8 cellular contexts compared by ENCODE assay signal in genomic region chr3:42501681-42502428, GRCh38. TPM values are rescaled to one million over a fixed set of nuclear protein-coding genes. Genes with fewer than 3 reads are reported as not detected.
DNase-seq lines count a peak whose midpoint lies in the region; ATAC-seq and TF ChIP-seq lines count a peak whose summit lies in the region.

No MANE protein-coding gene starts in this region.

- intact Hi-C loops in left colon (cut with DNase I, micrococcal nuclease): no loop called here

- H3K4me1 Mint-ChIP-seq in WTC11: peaks cover 41% of the 10 kb centered on the region

- H3K27me3 Mint-ChIP-seq in WTC11 (ENCODE audit: low read depth): peaks cover 68% of the 10 kb centered on the region

- no peak for TF ChIP-seq CTCF in WTC11 (IDR thresholded peaks at IDR 0.05)

- H3K36me3 Mint-ChIP-seq in WTC11: no peaks in the 10 kb centered on the region

- ATAC-seq in GM19035 (IDR thresholded peaks at IDR 0.05; ENCODE audit: unreplicated experiment) (peak; percentile 34), WTC11 (peak; percentile 3), left colon (peak; percentile 58)

- POLR2A ChIA-PET in WTC11 (lab: Charles Lee): interaction anchor here (0.7 to 2.1 kb wide), 7 partner anchors 12 to 329 kb away, joined by 3 to 9 read pairs (median 3); no protein-coding TSS in a partner anchor

- no peak overlapping the region for H3K27ac Mint-ChIP-seq in WTC11

- peak overlapping the region; percentile 88 for H3K4me3 Mint-ChIP-seq in WTC11

- CTCF ChIA-PET in WTC11 (lab: Charles Lee): interaction anchor here (0.5 to 4.2 kb wide), 28 partner anchors 9 to 550 kb away, joined by 3 to 42 read pairs (median 5); no protein-coding TSS in a partner anchor

- H3K9me3 Mint-ChIP-seq in WTC11: no peaks in the 10 kb centered on the region

- DNase-seq in AG08395 (ENCODE audit: low spot score) (peak; percentile 27), HuH-7.5 (ENCODE audit: low spot score) (peak; percentile 78), WTC11 (ENCODE audit: low spot score) (peak; percentile 53), left colon (peak; percentile 74 to 85), SHP77 (lab: John Stamatoyannopoulos, UW) (no peak)
- DNase-seq in central memory CD4-positive, alpha-beta T cell: peak; percentile 57
- peak; percentile 68 to 70 for DNase-seq in stimulated activated CD4-positive, alpha-beta T cell treated with anti-CD3 and anti-CD28 coated beads, Interleukin-2, amount 100 ng/mL, for 24 hours

TF ChIP-seq in WTC11, 78 proteins besides CTCF, POLR2A, EP300 and RAD21:
- no peak for TF ChIP-seq AFF4 (CRISPR knock-in tag; IDR thresholded peaks at IDR 0.05; ENCODE audit: borderline replicate concordance)
- no peak for TF ChIP-seq CBFB (CRISPR knock-in tag; IDR thresholded peaks at IDR 0.05; ENCODE audit: low read depth)
- TF ChIP-seq SP1 (CRISPR knock-in tag; conservative IDR thresholded peaks at IDR 0.05): no peak
- TF ChIP-seq, protein P1, sequence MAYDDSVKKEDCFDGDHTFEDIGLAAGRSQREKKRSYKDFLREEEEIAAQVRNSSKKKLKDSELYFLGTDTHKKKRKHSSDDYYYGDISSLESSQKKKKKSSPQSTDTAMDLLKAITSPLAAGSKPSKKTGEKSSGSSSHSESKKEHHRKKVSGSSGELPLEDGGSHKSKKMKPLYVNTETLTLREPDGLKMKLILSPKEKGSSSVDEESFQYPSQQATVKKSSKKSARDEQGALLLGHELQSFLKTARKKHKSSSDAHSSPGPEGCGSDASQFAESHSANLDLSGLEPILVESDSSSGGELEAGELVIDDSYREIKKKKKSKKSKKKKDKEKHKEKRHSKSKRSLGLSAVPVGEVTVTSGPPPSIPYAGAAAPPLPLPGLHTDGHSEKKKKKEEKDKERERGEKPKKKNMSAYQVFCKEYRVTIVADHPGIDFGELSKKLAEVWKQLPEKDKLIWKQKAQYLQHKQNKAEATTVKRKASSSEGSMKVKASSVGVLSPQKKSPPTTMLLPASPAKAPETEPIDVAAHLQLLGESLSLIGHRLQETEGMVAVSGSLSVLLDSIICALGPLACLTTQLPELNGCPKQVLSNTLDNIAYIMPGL (CRISPR knock-in tag; IDR thresholded peaks at IDR 0.05): peak; percentile 81; the same call in 1 of the 2 replicates
- TF ChIP-seq, protein P2, sequence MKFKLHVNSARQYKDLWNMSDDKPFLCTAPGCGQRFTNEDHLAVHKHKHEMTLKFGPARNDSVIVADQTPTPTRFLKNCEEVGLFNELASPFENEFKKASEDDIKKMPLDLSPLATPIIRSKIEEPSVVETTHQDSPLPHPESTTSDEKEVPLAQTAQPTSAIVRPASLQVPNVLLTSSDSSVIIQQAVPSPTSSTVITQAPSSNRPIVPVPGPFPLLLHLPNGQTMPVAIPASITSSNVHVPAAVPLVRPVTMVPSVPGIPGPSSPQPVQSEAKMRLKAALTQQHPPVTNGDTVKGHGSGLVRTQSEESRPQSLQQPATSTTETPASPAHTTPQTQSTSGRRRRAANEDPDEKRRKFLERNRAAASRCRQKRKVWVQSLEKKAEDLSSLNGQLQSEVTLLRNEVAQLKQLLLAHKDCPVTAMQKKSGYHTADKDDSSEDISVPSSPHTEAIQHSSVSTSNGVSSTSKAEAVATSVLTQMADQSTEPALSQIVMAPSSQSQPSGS (CRISPR knock-in tag; IDR thresholded peaks at IDR 0.05; ENCODE audit: borderline replicate concordance, low read depth): no peak
- no peak for TF ChIP-seq NFATC4 (CRISPR knock-in tag; IDR thresholded peaks at IDR 0.05)
- no peak for TF ChIP-seq MXD4 (CRISPR knock-in tag; IDR thresholded peaks at IDR 0.05; ENCODE audit: borderline replicate concordance)
- TF ChIP-seq NR3C1 (CRISPR knock-in tag; conservative IDR thresholded peaks at IDR 0.05; ENCODE audit: low read depth): no peak
- peak; percentile 29; the same call in 1 of the 2 replicates for TF ChIP-seq NFE2L1 (CRISPR knock-in tag; IDR thresholded peaks at IDR 0.05)
- TF ChIP-seq, protein P3, sequence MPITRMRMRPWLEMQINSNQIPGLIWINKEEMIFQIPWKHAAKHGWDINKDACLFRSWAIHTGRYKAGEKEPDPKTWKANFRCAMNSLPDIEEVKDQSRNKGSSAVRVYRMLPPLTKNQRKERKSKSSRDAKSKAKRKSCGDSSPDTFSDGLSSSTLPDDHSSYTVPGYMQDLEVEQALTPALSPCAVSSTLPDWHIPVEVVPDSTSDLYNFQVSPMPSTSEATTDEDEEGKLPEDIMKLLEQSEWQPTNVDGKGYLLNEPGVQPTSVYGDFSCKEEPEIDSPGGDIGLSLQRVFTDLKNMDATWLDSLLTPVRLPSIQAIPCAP (CRISPR knock-in tag; IDR thresholded peaks at IDR 0.05): 0 out of 2 replicates have a peak, but pooled peaks have one; percentile 64
- no peak for TF ChIP-seq NR1H2 (CRISPR knock-in tag; IDR thresholded peaks at IDR 0.05)
- TF ChIP-seq, protein P4, sequence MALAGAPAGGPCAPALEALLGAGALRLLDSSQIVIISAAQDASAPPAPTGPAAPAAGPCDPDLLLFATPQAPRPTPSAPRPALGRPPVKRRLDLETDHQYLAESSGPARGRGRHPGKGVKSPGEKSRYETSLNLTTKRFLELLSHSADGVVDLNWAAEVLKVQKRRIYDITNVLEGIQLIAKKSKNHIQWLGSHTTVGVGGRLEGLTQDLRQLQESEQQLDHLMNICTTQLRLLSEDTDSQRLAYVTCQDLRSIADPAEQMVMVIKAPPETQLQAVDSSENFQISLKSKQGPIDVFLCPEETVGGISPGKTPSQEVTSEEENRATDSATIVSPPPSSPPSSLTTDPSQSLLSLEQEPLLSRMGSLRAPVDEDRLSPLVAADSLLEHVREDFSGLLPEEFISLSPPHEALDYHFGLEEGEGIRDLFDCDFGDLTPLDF (CRISPR knock-in tag; IDR thresholded peaks at IDR 0.05): no peak
- TF ChIP-seq MAX (CRISPR knock-in tag; IDR thresholded peaks at IDR 0.05): peak; percentile 63; the same call in 1 of the 2 replicates

RNA-seq across cellular contexts. Expression of gene VIPR1, which starts 0.6 kb away (rescaled TPM):
- 7.1 to 9.4 TPM (median 7.2 TPM) in 3 replicates for total RNA-seq in WTC11 (2021)
- 100 to 1,000 TPM; 128 to 137 TPM for total RNA-seq in left colon

Comparison
In these comparisons a context has a peak if more than half of its experiments do, and no peak if none do; other contexts are left out.
1. DNase-seq: peak in AG08395 (single experiment), HuH-7.5 (single experiment), WTC11 (single experiment), central memory CD4-positive, alpha-beta T cell (single experiment), left colon (2 of 2) and stimulated activated CD4-positive, alpha-beta T cell treated with anti-CD3 and anti-CD28 coated beads, Interleukin-2, amount 100 ng/mL, for 24 hours (2 of 2); none in SHP77 (0 of 2).
2. ATAC-seq: peak in every context shown above with its lines; median percentile 58 in left colon; 34 in GM19035; 3 in WTC11.
3. RNA of gene VIPR1, which starts 0.6 kb away (total RNA-seq): 128 to 137 TPM in left colon; 7.1 to 9.4 TPM in WTC11; every median in the first group is over 10 times any median in the second.